16 cellular contexts compared by ENCODE assay signal in the genomic region with DNA sequence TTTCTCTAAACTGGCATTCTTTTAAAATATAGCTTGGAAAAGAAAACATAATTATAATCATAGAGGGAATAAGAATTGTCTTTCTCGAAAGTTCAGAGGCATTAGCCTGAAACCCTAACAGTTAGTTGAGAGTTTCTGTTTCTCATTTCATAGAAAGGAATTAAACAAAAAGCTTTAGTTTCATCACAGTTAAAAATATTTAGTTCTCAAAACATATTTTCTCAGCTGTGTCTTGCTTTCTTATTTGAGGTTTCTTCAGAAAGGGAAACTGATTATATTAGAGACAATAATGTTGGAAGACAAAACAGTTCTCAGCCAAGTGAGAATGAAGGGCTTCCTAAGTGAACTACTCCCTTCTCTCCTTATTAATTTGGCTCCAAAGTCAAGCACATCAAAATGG.
DNase-seq lines count a peak whose midpoint lies in the region; ATAC-seq and TF ChIP-seq lines count a peak whose summit lies in the region.
"Had no signal": no experiment of that assay in that cellular context is flagged by ENCODE, and none has a peak within 500 bp of the region (broad histone marks: within the 10 kb centered on the region; RNA-seq: fewer than 3 reads in every experiment).

No MANE protein-coding gene starts in this region.

- H3K4me1 Mint-ChIP-seq in activated B cell treated with CpG ODN at 0.5 μM for 24 hours: peaks cover 55% of the 10 kb centered on the region
- peaks cover 34% of the 10 kb centered on the region for H3K4me1 Mint-ChIP-seq in activated CD4-positive, alpha-beta T cell treated with anti-CD3 and anti-CD28 coated beads, Interleukin-2, amount 10 ng/mL, durations not matched to agents 24 days and 14 days

- H3K27ac ChIP-seq in smooth muscle cell (ENCODE audit: low read depth): peak overlapping the region; percentile 99
- H3K27ac ChIP-seq: BLaER1 had no signal

- intact Hi-C loops in activated B cell treated with CpG ODN at 0.5 μM for 24 hours (cut with micrococcal nuclease): loop anchor here (10.0 kb wide), 1 partner anchor 190 kb away; a partner anchor contains a TSS
- intact Hi-C loops in activated CD4-positive, alpha-beta T cell treated with anti-CD3 and anti-CD28 coated beads, Interleukin-2, amount 10 ng/mL, durations not matched to agents 24 days and 14 days (cut with micrococcal nuclease): no loop called here

- no peaks in the 10 kb centered on the region for H3K27me3 Mint-ChIP-seq in activated B cell treated with CpG ODN at 0.5 μM for 24 hours
- no peaks in the 10 kb centered on the region for H3K27me3 Mint-ChIP-seq in activated CD4-positive, alpha-beta T cell treated with anti-CD3 and anti-CD28 coated beads, Interleukin-2, amount 10 ng/mL, durations not matched to agents 24 days and 14 days

- no peaks in the 10 kb centered on the region for H3K27me3 ChIP-seq in smooth muscle cell (ENCODE audit: low read depth)
- H3K27me3 ChIP-seq: BLaER1, left lung had no signal

- 95% methylated on average over 1 of the region's 1 CpG for WGBS in smooth muscle cell (ENCODE audit: low lambda C conversion rate)

- CTCF ChIA-PET in activated B cell treated with CpG ODN at 0.5 μM for 24 hours (lab: Charles Lee): interaction anchor here (3.1 kb wide), 1 partner anchor 53 kb away, joined by 16 read pairs; no protein-coding TSS in a partner anchor

- H3F3A ChIP-seq in smooth muscle cell (ENCODE audit: low read depth): peaks cover 36% of the 10 kb centered on the region

- peaks cover 2% of the 10 kb centered on the region for H3K36me3 Mint-ChIP-seq in activated B cell treated with CpG ODN at 0.5 μM for 24 hours (ENCODE audit: low read depth)
- H3K36me3 Mint-ChIP-seq in activated CD4-positive, alpha-beta T cell treated with anti-CD3 and anti-CD28 coated beads, Interleukin-2, amount 10 ng/mL, durations not matched to agents 24 days and 14 days (ENCODE audit: low read depth): peaks cover 11% of the 10 kb centered on the region

- H3K27ac Mint-ChIP-seq in activated B cell treated with CpG ODN at 0.5 μM for 24 hours: peak overlapping the region; percentile 50
- H3K27ac Mint-ChIP-seq in activated CD4-positive, alpha-beta T cell treated with anti-CD3 and anti-CD28 coated beads, Interleukin-2, amount 10 ng/mL, durations not matched to agents 24 days and 14 days: no peak overlapping the region

- TF ChIP-seq CTCF in activated B cell treated with CpG ODN at 0.5 μM for 24 hours (IDR thresholded peaks at IDR 0.05) (no peak), smooth muscle cell (IDR thresholded peaks at IDR 0.05; ENCODE audit: borderline replicate concordance, insufficient read depth, poor library complexity, severe bottlenecking) (no peak)

- no peak overlapping the region for H3K4me3 Mint-ChIP-seq in activated B cell treated with CpG ODN at 0.5 μM for 24 hours
- H3K4me3 Mint-ChIP-seq in activated CD4-positive, alpha-beta T cell treated with anti-CD3 and anti-CD28 coated beads, Interleukin-2, amount 10 ng/mL, durations not matched to agents 24 days and 14 days: no peak overlapping the region
- H3K4me3 Mint-ChIP-seq: nephron progenitor cell had no signal

- H3K79me2 ChIP-seq in smooth muscle cell (ENCODE audit: low read depth): peaks cover 7% of the 10 kb centered on the region

- H4K20me1 ChIP-seq in smooth muscle cell (ENCODE audit: low read depth): no peaks in the 10 kb centered on the region
- H4K20me1 ChIP-seq: BLaER1 had no signal

- no peak overlapping the region for H3K4me3 ChIP-seq in smooth muscle cell
- H3K4me3 ChIP-seq: BLaER1, left lung had no signal

- POLR2A ChIA-PET in activated B cell treated with CpG ODN at 0.5 μM for 24 hours (lab: Charles Lee): interaction anchor here (0.5 to 7.6 kb wide), 5 partner anchors 8 to 164 kb away, joined by 4 to 95 read pairs (median 16); no protein-coding TSS in a partner anchor

- H2AFZ ChIP-seq in smooth muscle cell (ENCODE audit: low read depth): peak overlapping the region; percentile 12

- H3K4me1 ChIP-seq in smooth muscle cell (ENCODE audit: low read depth): peaks cover 26% of the 10 kb centered on the region

- H3K4me2 ChIP-seq in smooth muscle cell: peak overlapping the region; percentile 83
- H3K4me2 ChIP-seq: BLaER1 had no signal

- DNase-seq in activated B cell treated with CpG ODN at 0.5 μM for 24 hours (no peak), smooth muscle cell (lab: John Stamatoyannopoulos, UW; ENCODE audit: unreplicated experiment) (no peak), NCI-H345 treated with DMSO at 0.1 percent for 48 hours (lab: John Stamatoyannopoulos, UW; ENCODE audit: unreplicated experiment) (no peak)
- no peak for DNase-seq in activated effector memory CD4-positive, alpha-beta T cell treated with anti-CD3 and anti-CD28 coated beads, Interleukin-2, amount 50 U/mL, for 16 hours
- no peak for DNase-seq in activated CD4-positive, alpha-beta T cell treated with anti-CD3 and anti-CD28 coated beads, Interleukin-2, amount 10 ng/mL, durations not matched to agents 24 days and 14 days
- DNase-seq: activated CD8-positive, alpha-beta memory T cell treated with anti-CD3 and anti-CD28 coated beads for 24 hours; amniotic stem cell; DMS 273 treated with DMSO at 0.1 percent for 48 hours; foreskin melanocyte; left lung; NCI-H1930; NCI-H524 treated with DMSO at 0.1 percent for 48 hours; nephron progenitor cell had no signal

- H3K9me3 ChIP-seq in smooth muscle cell (replicated peaks; ENCODE audit: low read depth): no peaks in the 10 kb centered on the region

- ATAC-seq in GM19397 (IDR thresholded peaks at IDR 0.05; ENCODE audit: unreplicated experiment) (peak; percentile 31), HG02981 (IDR thresholded peaks at IDR 0.05; ENCODE audit: unreplicated experiment) (peak; percentile 32), activated B cell treated with CpG ODN at 0.5 μM for 24 hours (ENCODE audit: low read depth) (no peak)
- ATAC-seq: left lung had no signal

- H3K36me3 ChIP-seq in smooth muscle cell (ENCODE audit: low read depth): peaks cover 5% of the 10 kb centered on the region
- H3K36me3 ChIP-seq: BLaER1, left lung had no signal

- peak overlapping the region; percentile 89 for H3K9ac ChIP-seq in smooth muscle cell (ENCODE audit: low read depth)
- H3K9ac ChIP-seq: BLaER1 had no signal

- H3K9me3 Mint-ChIP-seq in activated B cell treated with CpG ODN at 0.5 μM for 24 hours: peaks cover 14% of the 10 kb centered on the region
- peaks cover 26% of the 10 kb centered on the region for H3K9me3 Mint-ChIP-seq in activated CD4-positive, alpha-beta T cell treated with anti-CD3 and anti-CD28 coated beads, Interleukin-2, amount 10 ng/mL, durations not matched to agents 24 days and 14 days
